In the genomic region with DNA sequence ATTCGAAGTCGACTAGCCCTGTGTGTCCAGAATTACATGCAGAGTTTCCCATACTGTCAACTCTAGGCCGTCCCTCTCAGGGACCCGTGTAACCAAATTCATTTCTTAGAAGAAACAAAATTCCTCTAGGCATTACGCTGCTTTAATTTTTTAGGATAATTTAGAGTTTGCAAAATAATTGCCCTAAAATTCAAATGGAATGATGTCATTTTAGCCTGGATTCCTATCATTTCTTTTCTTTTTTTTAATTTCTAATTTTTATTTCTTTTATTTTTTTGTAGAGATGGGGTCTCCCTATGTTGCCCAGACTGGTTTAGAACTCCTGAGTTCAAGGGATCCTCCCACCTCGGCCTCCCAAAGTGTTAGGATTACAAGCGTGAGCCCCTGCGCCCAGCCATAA, we compare ENCODE assay signal across 8 cellular contexts. TPM values are rescaled to one million over a fixed set of nuclear protein-coding genes. Genes with fewer than 3 reads are reported as not detected.
"Had no signal": no experiment of that assay in that cellular context is flagged by ENCODE, and none has a peak within 500 bp of the region (broad histone marks: within the 10 kb centered on the region; RNA-seq: fewer than 3 reads in every experiment).

No MANE protein-coding gene starts in this region.

- H3K9ac ChIP-seq: GM23248 had no signal

- H3K36me3 ChIP-seq: HAP-1 had no signal

- H2AFZ ChIP-seq: GM23248 had no signal

- DNase-seq: GM23248, GOT3, KG1 had no signal

- H3K27ac ChIP-seq: GM23248 had no signal

- H3K4me1 ChIP-seq: HAP-1 had no signal

- H3K4me3 ChIP-seq: GM23248, HAP-1, K562 had no signal

- FAIRE-seq: HTR-8/SVneo, K562 had no signal

RNA-seq across cellular contexts. Expression of gene ATP4B, which starts 1.3 kb away (rescaled TPM):
- total RNA-seq: GM23248, H4, HT-29, K562 had no signal
- polyA plus RNA-seq: GM23248, K562 had no signal

RNA-seq across cellular contexts. Expression of gene GRK1, which starts 7.7 kb away (rescaled TPM):
- total RNA-seq: GM23248, H4 had no signal
- polyA plus RNA-seq: GM23248, K562 had no signal
